ENCODE assay signal across 24 cellular contexts in genomic region chr12:119198440-119198839, GRCh38. TPM values are rescaled to one million over a fixed set of nuclear protein-coding genes. Genes with fewer than 3 reads are reported as not detected.
"Had no signal": no experiment of that assay in that cellular context is flagged by ENCODE, and none has a peak within 500 bp of the region (broad histone marks: within the 10 kb centered on the region; RNA-seq: fewer than 3 reads in every experiment).

No MANE protein-coding gene starts in this region.

- H3K27me3 Mint-ChIP-seq: activated naive CD8-positive, alpha-beta T cell treated with anti-CD3 and anti-CD28 coated beads, Interleukin-2, amount 50 U/mL, for 24 hours had no signal

- H3K4me1 Mint-ChIP-seq: activated naive CD8-positive, alpha-beta T cell treated with anti-CD3 and anti-CD28 coated beads, Interleukin-2, amount 50 U/mL, for 24 hours; mesothelial cell of epicardium; T-cell had no signal

- H3K9me3 Mint-ChIP-seq: activated T-helper 2 cell treated with anti-CD3 and anti-CD28 coated beads, Interferon-gamma antibody, Interleukin-2, Interleukin-4, amounts not matched to agents 10 μg/mL and 5 μg/mL and 100 μg/mL, durations not matched to agents 14 hours and 24 hours and 36 hours; mesothelial cell of epicardium had no signal

- DNase-seq: activated CD4-positive, alpha-beta T cell treated with anti-CD3 and anti-CD28 coated beads for 1 hour; activated CD4-positive, alpha-beta T cell treated with anti-CD3 and anti-CD28 coated beads, Interleukin-2, amount 50 U/mL, for 48 hours; activated naive CD4-positive, alpha-beta T cell treated with anti-CD3 and anti-CD28 coated beads for 36 hours; activated naive CD8-positive, alpha-beta T cell treated with anti-CD3 and anti-CD28 coated beads, Interleukin-2, amount 50 U/mL, for 24 hours; aorta; central memory CD4-positive, alpha-beta T cell; cortex of kidney; effector CD4-positive, alpha-beta T cell; heart right ventricle; left colon; ovary; retina; SK-N-SH; small intestine; stimulated activated CD4-positive, alpha-beta T cell treated with anti-CD3 and anti-CD28 coated beads, Interleukin-4, amount 100 ng/mL, for 4 hours; stimulated activated CD8-positive, alpha-beta memory T cell treated with anti-CD3 and anti-CD28 coated beads, Interleukin-4, amount 100 ng/mL, for 48 hours; stimulated activated naive CD4-positive, alpha-beta T cell treated with Interleukin-2 at 50 U/mL for 16 hours; T-cell; T-helper 9 cell; upper lobe of right lung had no signal

- H3K27ac ChIP-seq: ovary, suprapubic skin, upper lobe of right lung had no signal

- H3K9ac ChIP-seq: SK-N-SH had no signal

- H3K36me3 ChIP-seq: ovary had no signal

- H3K4me1 ChIP-seq: suprapubic skin had no signal

- H3K36me3 Mint-ChIP-seq: T-cell had no signal

- H3K4me3 Mint-ChIP-seq: activated naive CD4-positive, alpha-beta T cell treated with anti-CD3 and anti-CD28 coated beads for 36 hours; activated naive CD8-positive, alpha-beta T cell treated with anti-CD3 and anti-CD28 coated beads, Interleukin-2, amount 50 U/mL, for 24 hours; mesothelial cell of epicardium; T-cell had no signal

- H3K4me3 ChIP-seq: heart right ventricle, lung, ovary, suprapubic skin, upper lobe of right lung had no signal

- H3K9me3 ChIP-seq: heart right ventricle, ovary, SK-N-SH, suprapubic skin, upper lobe of right lung had no signal

- H3K27ac Mint-ChIP-seq: activated naive CD4-positive, alpha-beta T cell treated with anti-CD3 and anti-CD28 coated beads for 36 hours; activated naive CD8-positive, alpha-beta T cell treated with anti-CD3 and anti-CD28 coated beads, Interleukin-2, amount 50 U/mL, for 24 hours; activated T-helper 2 cell treated with anti-CD3 and anti-CD28 coated beads, Interferon-gamma antibody, Interleukin-2, Interleukin-4, amounts not matched to agents 10 μg/mL and 5 μg/mL and 100 μg/mL, durations not matched to agents 14 hours and 24 hours and 36 hours; mesothelial cell of epicardium; T-cell had no signal

- H3K4me2 ChIP-seq: SK-N-SH had no signal

- ATAC-seq: activated naive CD8-positive, alpha-beta T cell treated with anti-CD3 and anti-CD28 coated beads, Interleukin-2, amount 50 U/mL, for 24 hours; left colon; T-cell; upper lobe of right lung had no signal

- H3K27me3 ChIP-seq: heart right ventricle, ovary, suprapubic skin, upper lobe of right lung had no signal

RNA-seq across cellular contexts. Expression of gene HSPB8, which starts 19.7 kb away (rescaled TPM):
- total RNA-seq: activated naive CD4-positive, alpha-beta T cell treated with anti-CD3 and anti-CD28 coated beads for 36 hours; activated T-helper 2 cell treated with anti-CD3 and anti-CD28 coated beads, Interferon-gamma antibody, Interleukin-2, Interleukin-4, amounts not matched to agents 10 μg/mL and 5 μg/mL and 100 μg/mL, durations not matched to agents 14 hours and 24 hours and 36 hours had no signal
